Comparison of ENCODE assay signal across 9 cellular contexts in the genomic region with DNA sequence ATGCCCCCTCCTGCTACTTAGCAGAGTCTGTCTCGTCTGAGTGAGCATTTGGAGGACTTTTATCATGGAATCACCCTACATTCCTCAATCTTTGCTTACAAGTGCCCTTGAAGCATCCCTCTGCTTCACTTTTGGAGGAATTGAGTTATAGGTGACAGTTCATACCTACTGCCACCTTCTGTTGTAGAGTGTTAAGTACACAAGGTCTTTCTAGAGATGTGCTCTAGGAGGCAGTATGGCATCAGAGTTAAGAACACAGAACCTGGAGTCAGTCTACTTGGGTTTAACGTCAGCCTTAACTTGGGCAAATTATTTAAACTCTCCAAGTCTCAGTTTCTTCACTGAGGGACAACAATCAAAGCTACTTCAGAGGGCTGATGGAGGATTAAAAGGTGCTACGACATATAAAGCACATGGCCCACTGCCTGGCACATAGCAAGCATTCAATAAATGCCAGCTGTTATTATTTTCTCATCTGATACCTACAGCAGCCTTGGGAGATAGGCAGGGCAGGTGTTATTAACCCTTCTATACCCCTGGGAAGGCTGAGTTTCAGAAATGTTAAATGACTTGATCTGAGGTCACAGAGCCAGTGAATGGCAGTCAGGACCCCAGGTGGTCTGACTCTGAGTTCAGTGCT.
DNase-seq lines count a peak whose midpoint lies in the region; ATAC-seq and TF ChIP-seq lines count a peak whose summit lies in the region.
"Had no signal": no experiment of that assay in that cellular context is flagged by ENCODE, and none has a peak within 500 bp of the region (broad histone marks: within the 10 kb centered on the region; RNA-seq: fewer than 3 reads in every experiment).

No MANE protein-coding gene starts in this region.

- DNase-seq in activated CD8-positive, alpha-beta T cell treated with anti-CD3 and anti-CD28 coated beads for 36 hours, result no peak
- DNase-seq in activated CD8-positive, alpha-beta T cell treated with anti-CD3 and anti-CD28 coated beads, Interleukin-2, amount 10 ng/mL, durations not matched to agents 7 days and 5 days, result no peak
- DNase-seq in HL-60 (ENCODE audit: low read depth in 1 of 2, low spot score in 1 of 2) (peak in 1 of 2 experiments; percentile 21), SK-N-DZ (ENCODE audit: low spot score) (peak; percentile 32), iPS-NIHi7 (ENCODE audit: extremely low spot score) (peak; percentile 79), posterior vena cava (ENCODE audit: low spot score) (no peak)
- no peak for DNase-seq in activated T-cell treated with anti-CD3 and anti-CD28 coated beads, Interleukin-2, amount 50 U/mL, for 48 hours

- intact Hi-C loops in activated CD8-positive, alpha-beta T cell treated with anti-CD3 and anti-CD28 coated beads for 36 hours (cut with micrococcal nuclease), result no loop called here
- intact Hi-C loops in posterior vena cava (cut with DNase I), result no loop called here

- no peak overlapping the region for H3K27ac Mint-ChIP-seq in activated CD8-positive, alpha-beta T cell treated with anti-CD3 and anti-CD28 coated beads for 36 hours
- H3K27ac Mint-ChIP-seq in activated CD8-positive, alpha-beta T cell treated with anti-CD3 and anti-CD28 coated beads, Interleukin-2, amount 10 ng/mL, durations not matched to agents 7 days and 5 days, result no peak overlapping the region
- H3K27ac Mint-ChIP-seq: activated naive CD8-positive, alpha-beta T cell had no signal

- CTCF ChIA-PET in activated CD8-positive, alpha-beta T cell treated with anti-CD3 and anti-CD28 coated beads for 36 hours (lab: Charles Lee), result interaction anchor here (1.0 to 1.8 kb wide), 3 partner anchors 24 to 80 kb away, joined by 3 to 8 read pairs (median 3); no protein-coding TSS in a partner anchor
- CTCF ChIA-PET in activated CD8-positive, alpha-beta T cell treated with anti-CD3 and anti-CD28 coated beads, Interleukin-2, amount 10 ng/mL, durations not matched to agents 7 days and 5 days (lab: Charles Lee), result interaction anchor here (1.0 to 1.3 kb wide), 4 partner anchors 14 to 119 kb away, joined by 3 to 4 read pairs (median 3); no protein-coding TSS in a partner anchor

- peaks cover 4% of the 10 kb centered on the region for H3K36me3 Mint-ChIP-seq in activated CD8-positive, alpha-beta T cell treated with anti-CD3 and anti-CD28 coated beads for 36 hours (ENCODE audit: low read depth)
- no peaks in the 10 kb centered on the region for H3K36me3 Mint-ChIP-seq in activated CD8-positive, alpha-beta T cell treated with anti-CD3 and anti-CD28 coated beads, Interleukin-2, amount 10 ng/mL, durations not matched to agents 7 days and 5 days (ENCODE audit: low read depth)

- no peaks in the 10 kb centered on the region for H3K27me3 ChIP-seq in HL-60 (ENCODE audit: insufficient read depth, poor library complexity, severe bottlenecking)

- H3K4me1 Mint-ChIP-seq in activated CD8-positive, alpha-beta T cell treated with anti-CD3 and anti-CD28 coated beads for 36 hours (ENCODE audit: low read depth), result no peaks in the 10 kb centered on the region
- no peaks in the 10 kb centered on the region for H3K4me1 Mint-ChIP-seq in activated CD8-positive, alpha-beta T cell treated with anti-CD3 and anti-CD28 coated beads, Interleukin-2, amount 10 ng/mL, durations not matched to agents 7 days and 5 days (ENCODE audit: low read depth)

- peak; percentile 47 for ATAC-seq in activated CD8-positive, alpha-beta T cell treated with anti-CD3 and anti-CD28 coated beads for 36 hours
- ATAC-seq in activated CD8-positive, alpha-beta T cell treated with anti-CD3 and anti-CD28 coated beads, Interleukin-2, amount 10 ng/mL, durations not matched to agents 7 days and 5 days, result no peak
- ATAC-seq in GM21447 (IDR thresholded peaks at IDR 0.05; ENCODE audit: unreplicated experiment), result no peak

- H3K9me3 Mint-ChIP-seq in activated CD8-positive, alpha-beta T cell treated with anti-CD3 and anti-CD28 coated beads for 36 hours, result peaks cover 10% of the 10 kb centered on the region
- peaks cover 6% of the 10 kb centered on the region for H3K9me3 Mint-ChIP-seq in activated CD8-positive, alpha-beta T cell treated with anti-CD3 and anti-CD28 coated beads, Interleukin-2, amount 10 ng/mL, durations not matched to agents 7 days and 5 days (ENCODE audit: insufficient read depth)

- no peak overlapping the region for H3K4me3 Mint-ChIP-seq in activated CD8-positive, alpha-beta T cell treated with anti-CD3 and anti-CD28 coated beads for 36 hours
- H3K4me3 Mint-ChIP-seq in activated CD8-positive, alpha-beta T cell treated with anti-CD3 and anti-CD28 coated beads, Interleukin-2, amount 10 ng/mL, durations not matched to agents 7 days and 5 days, result no peak overlapping the region
- H3K4me3 Mint-ChIP-seq: activated naive CD8-positive, alpha-beta T cell had no signal

- peak; percentile 62 for TF ChIP-seq CTCF in activated CD8-positive, alpha-beta T cell treated with anti-CD3 and anti-CD28 coated beads for 36 hours (IDR thresholded peaks at IDR 0.05)
- peak; percentile 43 for TF ChIP-seq CTCF in HL-60 (IDR thresholded peaks at IDR 0.05; ENCODE audit: insufficient read depth, low read length)

- H3K27ac ChIP-seq in HL-60 (replicated peaks), result no peak overlapping the region

- POLR2A ChIA-PET in activated CD8-positive, alpha-beta T cell treated with anti-CD3 and anti-CD28 coated beads for 36 hours (lab: Charles Lee), result no interaction called here
- POLR2A ChIA-PET in activated CD8-positive, alpha-beta T cell treated with anti-CD3 and anti-CD28 coated beads, Interleukin-2, amount 10 ng/mL, durations not matched to agents 7 days and 5 days (lab: Charles Lee), result no interaction called here

- peaks cover 5% of the 10 kb centered on the region for H3K27me3 Mint-ChIP-seq in activated CD8-positive, alpha-beta T cell treated with anti-CD3 and anti-CD28 coated beads for 36 hours
- H3K27me3 Mint-ChIP-seq in activated CD8-positive, alpha-beta T cell treated with anti-CD3 and anti-CD28 coated beads, Interleukin-2, amount 10 ng/mL, durations not matched to agents 7 days and 5 days (ENCODE audit: low read depth), result peaks cover 14% of the 10 kb centered on the region

- H3K4me3 ChIP-seq in HL-60 (replicated peaks; ENCODE audit: insufficient read depth, low read length), result no peak overlapping the region

Comparison
In these comparisons a context has a peak if more than half of its experiments do, and no peak if none do; other contexts are left out.
1. DNase-seq: peak in SK-N-DZ (single experiment) and iPS-NIHi7 (single experiment); none in activated CD8-positive, alpha-beta T cell treated with anti-CD3 and anti-CD28 coated beads for 36 hours (single experiment), activated CD8-positive, alpha-beta T cell treated with anti-CD3 and anti-CD28 coated beads, Interleukin-2, amount 10 ng/mL, durations not matched to agents 7 days and 5 days (single experiment), posterior vena cava (single experiment) and activated T-cell treated with anti-CD3 and anti-CD28 coated beads, Interleukin-2, amount 50 U/mL, for 48 hours (0 of 2).